Comparison of ENCODE assay signal across 1 cellular context in the genomic region with DNA sequence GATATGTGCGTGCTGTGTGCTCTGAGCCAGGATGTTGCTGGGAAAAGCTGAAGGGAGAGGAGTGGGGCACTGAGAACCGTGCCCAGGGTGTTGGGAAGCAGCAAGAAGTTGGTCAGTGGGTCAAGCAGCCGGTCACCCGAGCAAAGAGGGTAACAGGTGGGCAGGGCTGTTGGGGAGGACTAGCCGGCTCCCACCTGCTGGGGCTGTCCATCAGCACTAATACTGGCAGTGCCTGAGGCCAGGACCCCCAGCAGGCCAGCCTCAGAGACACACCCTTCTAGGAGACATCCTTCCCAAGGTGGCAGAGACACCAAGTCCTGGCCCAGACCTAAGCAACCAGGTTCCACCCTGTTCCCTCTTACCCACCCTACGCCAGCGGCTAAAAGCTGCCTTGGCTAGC.
TF ChIP-seq lines count a peak whose summit lies in the region.

No MANE protein-coding gene starts in this region.

TF ChIP-seq in GM23338, 12 proteins besides CTCF, POLR2A, EP300 and RAD21 (continued from another document):
- TF ChIP-seq, protein P1, sequence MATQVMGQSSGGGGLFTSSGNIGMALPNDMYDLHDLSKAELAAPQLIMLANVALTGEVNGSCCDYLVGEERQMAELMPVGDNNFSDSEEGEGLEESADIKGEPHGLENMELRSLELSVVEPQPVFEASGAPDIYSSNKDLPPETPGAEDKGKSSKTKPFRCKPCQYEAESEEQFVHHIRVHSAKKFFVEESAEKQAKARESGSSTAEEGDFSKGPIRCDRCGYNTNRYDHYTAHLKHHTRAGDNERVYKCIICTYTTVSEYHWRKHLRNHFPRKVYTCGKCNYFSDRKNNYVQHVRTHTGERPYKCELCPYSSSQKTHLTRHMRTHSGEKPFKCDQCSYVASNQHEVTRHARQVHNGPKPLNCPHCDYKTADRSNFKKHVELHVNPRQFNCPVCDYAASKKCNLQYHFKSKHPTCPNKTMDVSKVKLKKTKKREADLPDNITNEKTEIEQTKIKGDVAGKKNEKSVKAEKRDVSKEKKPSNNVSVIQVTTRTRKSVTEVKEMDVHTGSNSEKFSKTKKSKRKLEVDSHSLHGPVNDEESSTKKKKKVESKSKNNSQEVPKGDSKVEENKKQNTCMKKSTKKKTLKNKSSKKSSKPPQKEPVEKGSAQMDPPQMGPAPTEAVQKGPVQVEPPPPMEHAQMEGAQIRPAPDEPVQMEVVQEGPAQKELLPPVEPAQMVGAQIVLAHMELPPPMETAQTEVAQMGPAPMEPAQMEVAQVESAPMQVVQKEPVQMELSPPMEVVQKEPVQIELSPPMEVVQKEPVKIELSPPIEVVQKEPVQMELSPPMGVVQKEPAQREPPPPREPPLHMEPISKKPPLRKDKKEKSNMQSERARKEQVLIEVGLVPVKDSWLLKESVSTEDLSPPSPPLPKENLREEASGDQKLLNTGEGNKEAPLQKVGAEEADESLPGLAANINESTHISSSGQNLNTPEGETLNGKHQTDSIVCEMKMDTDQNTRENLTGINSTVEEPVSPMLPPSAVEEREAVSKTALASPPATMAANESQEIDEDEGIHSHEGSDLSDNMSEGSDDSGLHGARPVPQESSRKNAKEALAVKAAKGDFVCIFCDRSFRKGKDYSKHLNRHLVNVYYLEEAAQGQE (IDR thresholded peaks at IDR 0.05; ENCODE audit: unreplicated experiment), result no peak
- no peak for TF ChIP-seq STAT1 (IDR thresholded peaks at IDR 0.05; ENCODE audit: unreplicated experiment)
